In the genomic region with DNA sequence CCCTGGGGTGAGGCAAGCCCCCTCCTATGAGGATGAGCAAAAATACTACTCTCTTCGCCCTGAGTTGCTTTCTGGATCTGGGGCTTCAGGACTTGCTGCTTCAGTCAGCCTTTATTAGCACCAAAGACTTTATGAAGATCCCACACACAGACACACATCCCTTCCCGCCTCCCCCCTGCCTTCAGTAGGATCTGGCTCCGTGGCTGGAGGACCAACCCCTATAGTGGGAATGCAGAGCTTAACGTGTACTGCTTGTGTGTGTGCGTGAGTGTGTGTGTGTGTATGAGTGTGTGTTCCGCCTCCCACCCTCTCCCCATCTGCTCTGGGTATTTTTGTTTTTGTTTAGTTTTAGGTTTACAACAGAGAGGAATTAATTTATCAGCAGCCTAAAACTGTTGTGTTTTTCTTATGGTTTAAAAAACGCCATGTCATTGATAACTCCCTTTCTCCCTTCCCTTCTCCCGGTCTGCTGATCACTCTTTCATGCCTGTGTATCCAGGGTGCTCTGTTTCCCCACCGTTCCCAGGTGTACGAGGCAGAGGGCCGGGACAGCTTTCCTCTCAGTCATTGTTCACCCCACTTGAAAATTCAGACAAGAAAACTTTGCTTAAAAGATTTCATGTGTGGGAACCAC, we compare ENCODE assay signal across 24 cellular contexts. TPM values are rescaled to one million over a fixed set of nuclear protein-coding genes. Genes with fewer than 3 reads are reported as not detected.
A peak's percentile ranks its signal among the peaks of the same experiment; 100 is the strongest.
DNase-seq lines count a peak whose midpoint lies in the region; ATAC-seq, FAIRE-seq and TF ChIP-seq lines count a peak whose summit lies in the region.
"Had no signal": no experiment of that assay in that cellular context is flagged by ENCODE, and none has a peak within 500 bp of the region (broad histone marks: within the 10 kb centered on the region; RNA-seq: fewer than 3 reads in every experiment).

No MANE protein-coding gene starts in this region.

- H3K9me3 Mint-ChIP-seq in activated T-cell treated with anti-CD3 and anti-CD28 coated beads, Interleukin-2, amount 50 U/mL, for 72 hours, result no peaks in the 10 kb centered on the region
- H3K9me3 Mint-ChIP-seq in activated T-cell treated with anti-CD3 and anti-CD28 coated beads, Interleukin-2, amount 50 U/mL, for 4 hours, result no peaks in the 10 kb centered on the region
- H3K9me3 Mint-ChIP-seq in H9, result no peaks in the 10 kb centered on the region
- H3K9me3 Mint-ChIP-seq in central memory CD8-positive, alpha-beta T cell, result no peaks in the 10 kb centered on the region
- H3K9me3 Mint-ChIP-seq: mesothelial cell of epicardium; natural killer cell treated with Interleukin-12 subunit alpha and Interleukin-12 subunit beta and Interleukin-15 and Interleukin-18, amount 100 ng/mL, for 72 hours had no signal

- peak overlapping the region; percentile 31 for H3K27ac Mint-ChIP-seq in activated T-cell treated with anti-CD3 and anti-CD28 coated beads, Interleukin-2, amount 50 U/mL, for 72 hours
- peak overlapping the region in 2 of 3 experiments; percentile 13 to 60; a peak in 2 of 7 replicates for H3K27ac Mint-ChIP-seq in H9
- H3K27ac Mint-ChIP-seq in central memory CD8-positive, alpha-beta T cell (ENCODE audit: low read depth), result peak overlapping the region; percentile 42
- H3K27ac Mint-ChIP-seq: activated CD8-positive, alpha-beta memory T cell treated with anti-CD3 and anti-CD28 coated beads, Interleukin-2, amount 10 ng/mL, durations not matched to agents 7 days and 5 days; mesothelial cell of epicardium had no signal

- H3K79me1 ChIP-seq in H9 (ENCODE audit: insufficient read depth, low read depth, low read length, poor library complexity, severe bottlenecking), result no peaks in the 10 kb centered on the region

- no peaks in the 10 kb centered on the region for H3K79me2 ChIP-seq in H9 (ENCODE audit: insufficient read depth, low read length)

- H3K56ac ChIP-seq in H9 (ENCODE audit: insufficient read length, low read depth, low read length), result no peak overlapping the region

- TF ChIP-seq CTCF in H9 (conservative IDR thresholded peaks at IDR 0.05) (no peak), neutrophil (IDR thresholded peaks at IDR 0.05) (no peak)

- TF ChIP-seq POLR2A in GM12892 (IDR thresholded peaks at IDR 0.05; ENCODE audit: low read depth, low read length), result no peak

- no peak overlapping the region for H3K4me2 ChIP-seq in H9 (ENCODE audit: insufficient read depth, insufficient read length, low read length)

- H3K9me3 ChIP-seq in H9 (ENCODE audit: control insufficient read depth, low read depth, low read length), result no peaks in the 10 kb centered on the region
- no peaks in the 10 kb centered on the region for H3K9me3 ChIP-seq in neutrophil
- H3K9me3 ChIP-seq: heart left ventricle, thoracic aorta, vagina had no signal

- no peak for ATAC-seq in activated T-cell treated with anti-CD3 and anti-CD28 coated beads, Interleukin-2, amount 50 U/mL, for 72 hours (replicated peaks in 1 of 2)
- no peak for ATAC-seq in activated T-cell treated with anti-CD3 and anti-CD28 coated beads, Interleukin-2, amount 50 U/mL, for 4 hours
- ATAC-seq in central memory CD8-positive, alpha-beta T cell (replicated peaks; ENCODE audit: extremely low read depth, poor library complexity, severe bottlenecking), result no peak
- ATAC-seq in HG02623 (IDR thresholded peaks at IDR 0.05; ENCODE audit: unreplicated experiment), result no peak
- ATAC-seq: activated CD8-positive, alpha-beta memory T cell treated with anti-CD3 and anti-CD28 coated beads, Interleukin-2, amount 10 ng/mL, durations not matched to agents 7 days and 5 days; HCT116; left colon; natural killer cell treated with Interleukin-12 subunit alpha and Interleukin-12 subunit beta and Interleukin-15 and Interleukin-18, amount 100 ng/mL, for 72 hours had no signal

- H3K9ac ChIP-seq in H9 (ENCODE audit: extremely low read depth, insufficient read length, low read length), result no peak overlapping the region

- FAIRE-seq in GM12892 (lab: Jason Lieb, UNC), result no peak
- FAIRE-seq: RCC 7860 had no signal

- WGBS in H9 (ENCODE audit: extremely low coverage, insufficient read length, low lambda C conversion rate), result no CpG with 5 or more reads among the region's 11 CpGs

- H3K27me3 Mint-ChIP-seq in activated T-cell treated with anti-CD3 and anti-CD28 coated beads, Interleukin-2, amount 50 U/mL, for 72 hours (ENCODE audit: low read depth), result no peaks in the 10 kb centered on the region
- H3K27me3 Mint-ChIP-seq in activated T-cell treated with anti-CD3 and anti-CD28 coated beads, Interleukin-2, amount 50 U/mL, for 4 hours (ENCODE audit: low read depth), result no peaks in the 10 kb centered on the region
- H3K27me3 Mint-ChIP-seq in H9 (ENCODE audit: low read depth), result no peaks in the 10 kb centered on the region; the same call in 1 of the 2 replicates
- H3K27me3 Mint-ChIP-seq in central memory CD8-positive, alpha-beta T cell, result no peaks in the 10 kb centered on the region
- H3K27me3 Mint-ChIP-seq: activated CD8-positive, alpha-beta memory T cell treated with anti-CD3 and anti-CD28 coated beads, Interleukin-2, amount 10 ng/mL, durations not matched to agents 7 days and 5 days; CD4-positive, CD25-positive, alpha-beta regulatory T cell; natural killer cell treated with Interleukin-12 subunit alpha and Interleukin-12 subunit beta and Interleukin-15 and Interleukin-18, amount 100 ng/mL, for 72 hours had no signal

- no peak overlapping the region for H2AK5ac ChIP-seq in H9 (ENCODE audit: insufficient read length, low read length)

- no peak for DNase-seq in activated T-cell treated with anti-CD3 and anti-CD28 coated beads, Interleukin-2, amount 50 U/mL, for 72 hours
- DNase-seq in activated T-cell treated with anti-CD3 and anti-CD28 coated beads, Interleukin-2, amount 50 U/mL, for 4 hours, result no peak
- DNase-seq in H9, result no peak
- no peak for DNase-seq in central memory CD8-positive, alpha-beta T cell (ENCODE audit: low spot score in 2 of 2)
- no peak for DNase-seq in KG1 (lab: John Stamatoyannopoulos, UW)
- DNase-seq in GM12892 (ENCODE audit: insufficient read length), result no peak
- DNase-seq: activated CD4-positive, CD25-positive, alpha-beta regulatory T cell; activated CD8-positive, alpha-beta memory T cell treated with anti-CD3 and anti-CD28 coated beads, Interleukin-2, amount 10 ng/mL, durations not matched to agents 7 days and 5 days; activated effector memory CD4-positive, alpha-beta T cell treated with Interleukin-2 at 50 U/mL for 16 hours; amniotic stem cell; CD4-positive, CD25-positive, alpha-beta regulatory T cell; left colon; NCI-H510A treated with DMSO at 0.1 percent for 48 hours; posterior cingulate gyrus; T-helper 2 cell had no signal

- no peak overlapping the region for H2BK5ac ChIP-seq in H9 (ENCODE audit: insufficient read length, low read length)

- H2BK20ac ChIP-seq in H9 (ENCODE audit: low read depth, low read length, poor library complexity, severe bottlenecking), result no peak overlapping the region

- peaks cover 80% of the 10 kb centered on the region for H3K36me3 ChIP-seq in neutrophil
- H3K36me3 ChIP-seq: thoracic aorta had no signal

- H3K23me2 ChIP-seq in H9 (ENCODE audit: insufficient read length, low read depth, low read length, poor library complexity, severe bottlenecking), result no peaks in the 10 kb centered on the region

- H2BK12ac ChIP-seq in H9 (ENCODE audit: insufficient read length, low read depth, low read length), result no peak overlapping the region

- no peak overlapping the region for H2BK15ac ChIP-seq in H9 (ENCODE audit: low read depth, low read length)

- peaks cover 10% of the 10 kb centered on the region for H3K4me1 Mint-ChIP-seq in activated T-cell treated with anti-CD3 and anti-CD28 coated beads, Interleukin-2, amount 50 U/mL, for 72 hours (ENCODE audit: low read depth)
- H3K4me1 Mint-ChIP-seq in activated T-cell treated with anti-CD3 and anti-CD28 coated beads, Interleukin-2, amount 50 U/mL, for 4 hours (ENCODE audit: low read depth), result peaks cover 6% of the 10 kb centered on the region
- peaks cover 5 to 12% of the 10 kb centered on the region in 2 experiments; a peak in 3 of 4 replicates for H3K4me1 Mint-ChIP-seq in H9
- peaks cover 12% of the 10 kb centered on the region for H3K4me1 Mint-ChIP-seq in central memory CD8-positive, alpha-beta T cell

- H4K20me1 ChIP-seq in H9 (ENCODE audit: control insufficient read depth, insufficient read depth, insufficient read length), result no peaks in the 10 kb centered on the region

- H3K4ac ChIP-seq in H9 (ENCODE audit: low read depth, low read length), result no peak overlapping the region

- H3K4me3 Mint-ChIP-seq in activated T-cell treated with anti-CD3 and anti-CD28 coated beads, Interleukin-2, amount 50 U/mL, for 72 hours, result no peak overlapping the region
- no peak overlapping the region for H3K4me3 Mint-ChIP-seq in activated T-cell treated with anti-CD3 and anti-CD28 coated beads, Interleukin-2, amount 50 U/mL, for 4 hours
- H3K4me3 Mint-ChIP-seq in H9, result no peak overlapping the region
- no peak overlapping the region for H3K4me3 Mint-ChIP-seq in central memory CD8-positive, alpha-beta T cell
- H3K4me3 Mint-ChIP-seq: activated CD8-positive, alpha-beta memory T cell treated with anti-CD3 and anti-CD28 coated beads, Interleukin-2, amount 10 ng/mL, durations not matched to agents 7 days and 5 days; mesothelial cell of epicardium; natural killer cell treated with Interleukin-12 subunit alpha and Interleukin-12 subunit beta and Interleukin-15 and Interleukin-18, amount 100 ng/mL, for 72 hours had no signal

- H3K4me1 ChIP-seq in H9 (ENCODE audit: insufficient read depth, low read length) (no peaks in the 10 kb centered on the region), neutrophil (ENCODE audit: control insufficient read depth in 1 of 2, insufficient read depth in 1 of 2, low read depth in 1 of 2, low read length in 1 of 2) (peaks cover 30 to 41% of the 10 kb centered on the region in 2 experiments)
- H3K4me1 ChIP-seq: vagina had no signal

- H3K27me3 ChIP-seq in H9 (ENCODE audit: insufficient read depth, low read length), result no peaks in the 10 kb centered on the region
- no peaks in the 10 kb centered on the region for H3K27me3 ChIP-seq in neutrophil
- H3K27me3 ChIP-seq: heart left ventricle, vagina had no signal

- H2BK120ac ChIP-seq in H9 (ENCODE audit: low read depth, low read length, poor library complexity, severe bottlenecking), result no peak overlapping the region

- no peak overlapping the region for H3K4me3 ChIP-seq in neutrophil (ENCODE audit: low read depth in 1 of 2, low read length in 1 of 2)
- H3K4me3 ChIP-seq: heart left ventricle, thoracic aorta, vagina had no signal

- H4K8ac ChIP-seq in H9 (replicated peaks; ENCODE audit: insufficient read length, low read depth, low read length), result no peak overlapping the region

- H3K27ac ChIP-seq in H9 (ENCODE audit: insufficient read length, low read depth, low read length), result no peak overlapping the region
- H3K27ac ChIP-seq in neutrophil, result peak overlapping the region; percentile 61
- H3K27ac ChIP-seq: thoracic aorta, vagina had no signal

- H3K23ac ChIP-seq in H9 (ENCODE audit: insufficient read length, low read depth, low read length), result no peak overlapping the region

- peaks cover 30 to 61% of the 10 kb centered on the region in 2 donors for H3K36me3 Mint-ChIP-seq in activated T-cell treated with anti-CD3 and anti-CD28 coated beads, Interleukin-2, amount 50 U/mL, for 72 hours (ENCODE audit: insufficient read depth in 2 of 2)
- peaks cover 59% of the 10 kb centered on the region for H3K36me3 Mint-ChIP-seq in activated T-cell treated with anti-CD3 and anti-CD28 coated beads, Interleukin-2, amount 50 U/mL, for 4 hours (ENCODE audit: insufficient read depth)
- H3K36me3 Mint-ChIP-seq in H9 (ENCODE audit: insufficient read depth in 1 of 3, low read depth in 3 of 3), result peaks cover 0 to 4% (median under 1%) of the 10 kb centered on the region in 3 experiments; a peak in 1 of 7 replicates
- H3K36me3 Mint-ChIP-seq in central memory CD8-positive, alpha-beta T cell (ENCODE audit: insufficient read depth), result peaks cover 57% of the 10 kb centered on the region

- no peak overlapping the region for H3T11ph ChIP-seq in H9 (ENCODE audit: low read length)

- H3K14ac ChIP-seq in H9 (ENCODE audit: insufficient read depth, low read length), result no peak overlapping the region

- no peak overlapping the region for H4K91ac ChIP-seq in H9 (ENCODE audit: insufficient read length, low read depth, low read length)

- no peak overlapping the region for H2AFZ ChIP-seq in H9 (ENCODE audit: low read length)

- H4K5ac ChIP-seq in H9 (ENCODE audit: insufficient read length, low read depth, low read length), result no peak overlapping the region

- no peak overlapping the region for H3K18ac ChIP-seq in H9 (ENCODE audit: insufficient read length, low read depth, low read length)

RNA-seq across cellular contexts. Expression of gene ZFP69B, which starts 27.5 kb away (rescaled TPM):
- 1 to 10 TPM; 7.4 to 7.9 TPM for total RNA-seq in activated T-cell treated with anti-CD3 and anti-CD28 coated beads, Interleukin-2, amount 50 U/mL, for 72 hours
- total RNA-seq in activated T-cell treated with anti-CD3 and anti-CD28 coated beads, Interleukin-2, amount 50 U/mL, for 4 hours, result 10 to 100 TPM in 1 of 3 donors, 1 to 10 TPM in 2; 8.0 to 10.1 (median 9.6) TPM
- 16.2 and 17.5 TPM in 2 replicates for total RNA-seq in H9 (2021)
- 2.8 TPM for polyA plus RNA-seq in GM12892 (2012; ENCODE audit: missing spikeins)

RNA-seq across cellular contexts. Expression of gene SMAP2, which starts 49.2 kb away (rescaled TPM):
- total RNA-seq in activated T-cell treated with anti-CD3 and anti-CD28 coated beads, Interleukin-2, amount 50 U/mL, for 72 hours, result 100 to 1,000 TPM; 487 to 586 TPM
- total RNA-seq in activated T-cell treated with anti-CD3 and anti-CD28 coated beads, Interleukin-2, amount 50 U/mL, for 4 hours, result 100 to 1,000 TPM; 128 to 153 (median 142) TPM
- total RNA-seq in H9 (2021), result 8.2 and 8.7 TPM in 2 replicates
- 122 TPM for polyA plus RNA-seq in GM12892 (2012; ENCODE audit: missing spikeins)

RNA-seq across cellular contexts. Expression of gene ZFP69, which starts 54.3 kb away (rescaled TPM):
- 1 to 10 TPM; 4.0 to 8.4 TPM for total RNA-seq in activated T-cell treated with anti-CD3 and anti-CD28 coated beads, Interleukin-2, amount 50 U/mL, for 72 hours
- total RNA-seq in activated T-cell treated with anti-CD3 and anti-CD28 coated beads, Interleukin-2, amount 50 U/mL, for 4 hours, result 1 to 10 TPM; 2.6 to 3.7 (median 2.7) TPM
- total RNA-seq in H9 (2021), result 6.8 and 7.6 TPM in 2 replicates
- 3.1 TPM for polyA plus RNA-seq in GM12892 (2012; ENCODE audit: missing spikeins)

Comparison
In these comparisons a context has a peak if more than half of its experiments do, and no peak if none do; other contexts are left out.
1. RNA of gene SMAP2, which starts 49.2 kb away (total RNA-seq): 487 to 586 TPM in activated T-cell treated with anti-CD3 and anti-CD28 coated beads, Interleukin-2, amount 50 U/mL, for 72 hours and 128 to 153 TPM in activated T-cell treated with anti-CD3 and anti-CD28 coated beads, Interleukin-2, amount 50 U/mL, for 4 hours; 8.2 to 8.7 TPM in H9; every median in the first group is over 10 times any median in the second.
2. Peak in every context shown above with its lines, with median percentiles within 50 percentile points of each other: H3K27ac Mint-ChIP-seq.